In the genomic region with DNA sequence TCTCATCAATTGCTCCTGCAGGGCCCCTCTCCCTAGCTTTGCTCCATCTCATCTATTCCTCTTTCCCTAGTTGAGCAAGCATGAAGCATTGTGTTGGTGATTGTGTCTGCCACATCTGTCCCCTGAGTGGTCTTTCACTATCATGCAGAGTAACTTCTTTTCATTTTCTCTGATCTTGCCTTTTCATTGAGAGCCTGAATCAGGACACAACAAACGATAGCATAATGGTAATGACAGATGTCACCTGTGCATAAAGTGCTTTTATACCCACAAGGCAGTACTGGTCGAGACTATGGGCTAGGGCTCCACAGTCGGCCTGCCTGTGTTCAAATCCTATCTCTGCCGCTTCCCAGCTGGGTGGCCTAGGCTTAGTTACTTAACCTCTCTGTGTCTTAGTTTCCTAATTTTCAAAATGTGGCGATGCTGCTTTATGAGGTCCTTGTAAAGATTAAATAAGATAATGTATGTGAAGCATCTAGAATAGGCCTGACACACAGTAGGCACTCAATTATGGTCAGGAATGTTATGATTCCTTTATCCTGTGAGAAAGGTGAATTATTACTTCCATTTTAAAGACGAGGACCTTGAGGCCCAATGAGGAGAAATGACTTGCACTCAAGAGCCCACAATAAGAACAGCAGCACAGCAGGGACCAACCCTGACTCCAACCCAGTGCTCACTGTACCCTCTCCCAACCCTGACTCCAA, we compare ENCODE assay signal across 13 cellular contexts.
DNase-seq lines count a peak whose midpoint lies in the region; ATAC-seq and TF ChIP-seq lines count a peak whose summit lies in the region.
"Had no signal": no experiment of that assay in that cellular context is flagged by ENCODE, and none has a peak within 500 bp of the region (broad histone marks: within the 10 kb centered on the region; RNA-seq: fewer than 3 reads in every experiment).

No MANE protein-coding gene starts in this region.

- no peaks in the 10 kb centered on the region for H3K36me3 ChIP-seq in tibial artery

- H3K27me3 ChIP-seq in tibial artery = peaks cover 0 to 17% of the 10 kb centered on the region in 2 donors

- intact Hi-C loops in tibial artery (cut with DNase I; ENCODE audit: low total_unique reads) = loop anchor here (5.0 kb wide), 2 partner anchors 138 to 293 kb away; a partner anchor contains a TSS

- no peak overlapping the region for H3K4me3 ChIP-seq in tibial artery

- DNase-seq in DMS53 (lab: John Stamatoyannopoulos, UW) (peak; percentile 61), DMS53 treated with DMSO at 0.1 percent for 48 hours (lab: John Stamatoyannopoulos, UW; ENCODE audit: unreplicated experiment) (no peak), T-helper 17 cell (no peak), iPS-NIHi11 (ENCODE audit: low spot score) (peak; percentile 51), COLO668 (lab: John Stamatoyannopoulos, UW; ENCODE audit: unreplicated experiment) (no peak), tibial artery (no peak)
- DNase-seq: 8988T, occipital lobe, T1000 had no signal

- no peak for TF ChIP-seq CTCF in tibial artery (IDR thresholded peaks at IDR 0.05)

- H3K4me1 Mint-ChIP-seq in T-helper 17 cell = no peaks in the 10 kb centered on the region

- H3K27ac Mint-ChIP-seq in T-helper 17 cell = peak overlapping the region; percentile 42

- peaks cover 0 to 4% (median 0%) of the 10 kb centered on the region in 4 donors for H3K4me1 ChIP-seq in tibial artery

- H3K27me3 Mint-ChIP-seq in T-helper 17 cell = peaks cover 15% of the 10 kb centered on the region

- peak; percentile 36 for ATAC-seq in HG03159 (IDR thresholded peaks at IDR 0.05; ENCODE audit: unreplicated experiment)
- peak; percentile 33 for ATAC-seq in T-helper 17 cell
- no peak for ATAC-seq in HG03521 (IDR thresholded peaks at IDR 0.05; ENCODE audit: unreplicated experiment)
- ATAC-seq: HCT116 had no signal

- H3K4me3 Mint-ChIP-seq in T-helper 17 cell = no peak overlapping the region

- no peak overlapping the region for H3K27ac ChIP-seq in tibial artery
- H3K27ac ChIP-seq: KMS-11 had no signal

- H3K9me3 ChIP-seq in T-helper 17 cell (ENCODE audit: control insufficient read depth, low read length, poor library complexity, severe bottlenecking) = no peaks in the 10 kb centered on the region
- no peaks in the 10 kb centered on the region for H3K9me3 ChIP-seq in tibial artery

- H3K36me3 Mint-ChIP-seq in T-helper 17 cell (ENCODE audit: low read depth) = peaks cover 5% of the 10 kb centered on the region

Comparison
In these comparisons a context has a peak if more than half of its experiments do, and no peak if none do; other contexts are left out.
1. DNase-seq: peak in DMS53 (single experiment) and iPS-NIHi11 (single experiment); none in DMS53 treated with DMSO at 0.1 percent for 48 hours (single experiment), T-helper 17 cell (0 of 3), COLO668 (single experiment) and tibial artery (0 of 2).